8 cellular contexts compared by ENCODE assay signal in genomic region chr17:64776720-64777412, GRCh38.
DNase-seq lines count a peak whose midpoint lies in the region; ATAC-seq and TF ChIP-seq lines count a peak whose summit lies in the region.
"Not testable (repeated sequence)": the region's sequence is repeated elsewhere in the genome, so short reads cannot be mapped to it uniquely, and the experiment has no call there.

No MANE protein-coding gene starts in this region.

- H3K36me3 Mint-ChIP-seq in glutamatergic neuron (ENCODE audit: unreplicated experiment), result not testable (repeated sequence)

- H3K27ac Mint-ChIP-seq in glutamatergic neuron (ENCODE audit: unreplicated experiment), result peak overlapping the region; percentile 96

- H3K4me3 Mint-ChIP-seq in glutamatergic neuron (ENCODE audit: unreplicated experiment), result peak overlapping the region; percentile 78

- peaks cover 17% of the 10 kb centered on the region for H3K4me1 Mint-ChIP-seq in glutamatergic neuron (ENCODE audit: low read depth, unreplicated experiment)

- DNase-seq in GF-D8 (lab: John Stamatoyannopoulos, UW), result peak; percentile 58
- peak; percentile 86 for DNase-seq in NCI-H1694 (lab: John Stamatoyannopoulos, UW)
- DNase-seq in T follicular helper cell (ENCODE audit: low read depth), result peak; percentile 54
- peak; percentile 40 for DNase-seq in activated naive CD8-positive, alpha-beta T cell treated with anti-CD3 and anti-CD28 coated beads, Interleukin-2, amount 50 U/mL, for 16 hours (ENCODE audit: low read depth, low spot score)
- peak; percentile 90 for DNase-seq in glutamatergic neuron
- peak; percentile 70 for DNase-seq in omental fat pad (ENCODE audit: low spot score)
- peak; percentile 75 for DNase-seq in superior temporal gyrus (ENCODE audit: extremely low spot score)

- peak; percentile 62 for ATAC-seq in HG02678 (IDR thresholded peaks at IDR 0.05; ENCODE audit: unreplicated experiment)
- peak; percentile 55 for ATAC-seq in omental fat pad (ENCODE audit: low FRiP score)

- H3K27me3 Mint-ChIP-seq in glutamatergic neuron (ENCODE audit: unreplicated experiment), result peaks cover 23% of the 10 kb centered on the region

- peaks cover 20% of the 10 kb centered on the region for H3K9me3 Mint-ChIP-seq in glutamatergic neuron (ENCODE audit: unreplicated experiment)

- TF ChIP-seq CTCF in glutamatergic neuron (IDR thresholded peaks at IDR 0.05; ENCODE audit: partially characterized antibody, unreplicated experiment), result peak; percentile 95
- TF ChIP-seq CTCF in omental fat pad (IDR thresholded peaks at IDR 0.05), result peak in 2 of 3 donors; percentile 76 to 94

Comparison
In these comparisons a context has a peak if more than half of its experiments do, and no peak if none do; other contexts are left out.
1. Peak in every context shown above with its lines: DNase-seq and ATAC-seq.
2. DNase-seq: peak in every context shown above with its lines; median percentile 90 in glutamatergic neuron; 86 in NCI-H1694; 75 in superior temporal gyrus; 70 in omental fat pad; 58 in GF-D8; 54 in T follicular helper cell; 40 in activated naive CD8-positive, alpha-beta T cell treated with anti-CD3 and anti-CD28 coated beads, Interleukin-2, amount 50 U/mL, for 16 hours.